Comparison of ENCODE assay signal across 8 cellular contexts in the genomic region with DNA sequence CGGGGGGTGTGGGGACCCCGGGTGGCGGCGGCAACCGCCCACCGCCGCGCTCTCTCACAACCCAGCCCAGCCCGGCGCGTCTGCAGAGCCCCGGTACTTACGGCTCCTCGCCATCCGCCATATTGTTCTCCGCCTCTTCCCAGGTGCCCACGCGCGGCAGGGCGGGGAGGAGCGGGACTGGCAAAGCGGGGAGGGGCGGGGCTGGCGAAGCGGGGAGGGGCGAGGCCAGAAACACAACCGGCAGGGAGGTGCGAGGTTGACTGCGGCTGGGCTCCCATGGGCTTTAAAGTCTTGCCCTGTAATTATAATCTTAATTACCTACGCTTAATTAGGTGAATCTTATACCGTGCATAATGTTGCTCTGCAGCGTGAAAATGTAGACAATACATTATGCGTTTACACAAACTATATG. TPM values are rescaled to one million over a fixed set of nuclear protein-coding genes. Genes with fewer than 3 reads are reported as not detected.
DNase-seq lines count a peak whose midpoint lies in the region; ATAC-seq and TF ChIP-seq lines count a peak whose summit lies in the region.

A gene (minus strand): TSS at position 133 of the 412 bp plus-strand sequence. CDS start 12 bp downstream, at position 121.

- peak; percentile 44 for ATAC-seq in HG02588 (IDR thresholded peaks at IDR 0.05; ENCODE audit: unreplicated experiment)
- ATAC-seq in activated naive CD8-positive, alpha-beta T cell treated with anti-CD3 and anti-CD28 coated beads, Interleukin-2, amount 50 U/mL, for 24 hours: peak; percentile 46

- H3K27ac Mint-ChIP-seq in activated naive CD8-positive, alpha-beta T cell treated with anti-CD3 and anti-CD28 coated beads, Interleukin-2, amount 50 U/mL, for 24 hours: peak within 1 kb of the TSS; percentile 99

- peak within 1 kb of the TSS; percentile 77 for H4K12ac ChIP-seq in trophoblast cell (ENCODE audit: low read depth, low read length)

- peak within 1 kb of the TSS; percentile 99 for H3K4me2 ChIP-seq in trophoblast cell (ENCODE audit: low read length)

- H3K36me3 Mint-ChIP-seq in activated naive CD8-positive, alpha-beta T cell treated with anti-CD3 and anti-CD28 coated beads, Interleukin-2, amount 50 U/mL, for 24 hours (ENCODE audit: low read depth): peaks cover 19% of the 10 kb centered on the region

- peak within 1 kb of the TSS; percentile 86 for H4K8ac ChIP-seq in trophoblast cell (ENCODE audit: low read depth, low read length)

- peak within 1 kb of the TSS; percentile 94 for H3K9ac ChIP-seq in trophoblast cell (ENCODE audit: low read length)

- peak within 1 kb of the TSS; percentile 60 for H2BK5ac ChIP-seq in trophoblast cell (ENCODE audit: low read depth, low read length, poor library complexity)

- no peaks in the 10 kb centered on the region for H3K27me3 Mint-ChIP-seq in activated naive CD8-positive, alpha-beta T cell treated with anti-CD3 and anti-CD28 coated beads, Interleukin-2, amount 50 U/mL, for 24 hours

- H3K9me3 ChIP-seq in trophoblast cell (ENCODE audit: insufficient read depth, low read depth, low read length): no peaks in the 10 kb centered on the region
- H3K9me3 ChIP-seq in tibial nerve: no peaks in the 10 kb centered on the region

- H3K4me3 ChIP-seq in GM08714 (ENCODE audit: low read length) (peak within 1 kb of the TSS; percentile 94), trophoblast cell (ENCODE audit: low read depth, low read length) (peak within 1 kb of the TSS; percentile 90), tibial nerve (peak within 1 kb of the TSS; percentile 74 to 96 (median 83))

- H3K23ac ChIP-seq in trophoblast cell (ENCODE audit: low read length): no peak within 1 kb of the TSS

- no peak within 1 kb of the TSS for H2AK5ac ChIP-seq in trophoblast cell (ENCODE audit: low read length)

- peak; percentile 58 for DNase-seq in NCI-H1105 (lab: John Stamatoyannopoulos, UW)
- DNase-seq in T follicular helper cell (ENCODE audit: low read depth): peak; percentile 91
- DNase-seq in activated naive CD8-positive, alpha-beta T cell treated with anti-CD3 and anti-CD28 coated beads, Interleukin-2, amount 50 U/mL, for 24 hours: peak; percentile 93
- DNase-seq in cardiac septum (ENCODE audit: low spot score): peak; percentile 97
- DNase-seq in trophoblast cell: peak; percentile 83 to 84
- peak; percentile 88 to 91 for DNase-seq in tibial nerve (ENCODE audit: low spot score in 2 of 2)

- H4K91ac ChIP-seq in trophoblast cell (ENCODE audit: low read depth, low read length): peak within 1 kb of the TSS; percentile 78

- no peaks in the 10 kb centered on the region for H3K9me3 Mint-ChIP-seq in activated naive CD8-positive, alpha-beta T cell treated with anti-CD3 and anti-CD28 coated beads, Interleukin-2, amount 50 U/mL, for 24 hours

- H3K14ac ChIP-seq in trophoblast cell (ENCODE audit: low read length): peak within 1 kb of the TSS; percentile 89

- peaks cover 0 to 7% of the 10 kb centered on the region in 2 experiments for H3K36me3 ChIP-seq in trophoblast cell (ENCODE audit: control insufficient read depth in 1 of 2, insufficient read depth in 2 of 2, low read length in 2 of 2)
- H3K36me3 ChIP-seq in tibial nerve: peaks cover 0 to 16% (median 0%) of the 10 kb centered on the region in 3 donors

- TF ChIP-seq POLR2A in tibial nerve (IDR thresholded peaks at IDR 0.05): peak in 1 of 2 donors; percentile 39

- H3K27ac ChIP-seq in trophoblast cell (ENCODE audit: low read depth, low read length): peak within 1 kb of the TSS; percentile 70
- H3K27ac ChIP-seq in tibial nerve: peak within 1 kb of the TSS; percentile 76 to 97 (median 93)

- peaks cover 72% of the 10 kb centered on the region for H3K4me1 Mint-ChIP-seq in activated naive CD8-positive, alpha-beta T cell treated with anti-CD3 and anti-CD28 coated beads, Interleukin-2, amount 50 U/mL, for 24 hours

- H2BK120ac ChIP-seq in trophoblast cell (ENCODE audit: insufficient read depth, low read length, poor library complexity): peak within 1 kb of the TSS; percentile 52

- H3K79me1 ChIP-seq in trophoblast cell (ENCODE audit: low read length): peaks cover 11% of the 10 kb centered on the region

- peak within 1 kb of the TSS; percentile 18 for H2BK12ac ChIP-seq in trophoblast cell (ENCODE audit: low read length)

- H2AFZ ChIP-seq in trophoblast cell (ENCODE audit: insufficient read depth, low read length, poor library complexity): peak within 1 kb of the TSS; percentile 45

- WGBS in trophoblast cell (ENCODE audit: extremely low coverage, insufficient coverage, insufficient read length): no CpG with 5 or more reads among the region's 33 CpGs
- 1 to 2% methylated on average over 30 to 33 of the region's 33 CpGs for WGBS in tibial nerve, 2 donors

- H3K27me3 ChIP-seq in trophoblast cell (ENCODE audit: insufficient read depth, low read length): no peaks in the 10 kb centered on the region
- no peaks in the 10 kb centered on the region for H3K27me3 ChIP-seq in tibial nerve

- peak in 1 of 2 donors; percentile 85 for TF ChIP-seq EP300 in tibial nerve (IDR thresholded peaks at IDR 0.05)

- H3K4ac ChIP-seq in trophoblast cell (ENCODE audit: low read depth, low read length): peak within 1 kb of the TSS; percentile 38

- intact Hi-C loops in cardiac septum (cut with DNase I): loop anchor here (1.0 to 5.0 kb wide), 2 partner anchors 28 to 68 kb away; a partner anchor contains a TSS

- no peak for TF ChIP-seq CTCF in tibial nerve (IDR thresholded peaks at IDR 0.05)

- H3K4me1 ChIP-seq in trophoblast cell (ENCODE audit: control insufficient read depth in 1 of 2, insufficient read depth in 2 of 2, low read length in 2 of 2): peaks cover 6 to 13% of the 10 kb centered on the region in 2 experiments
- H3K4me1 ChIP-seq in tibial nerve: peaks cover 0 to 67% (median 52%) of the 10 kb centered on the region in 4 donors

- H3K18ac ChIP-seq in trophoblast cell (ENCODE audit: low read length): peak within 1 kb of the TSS; percentile 73

- H3K79me2 ChIP-seq in trophoblast cell (ENCODE audit: control insufficient read depth, insufficient read depth, low read length, poor library complexity): peaks cover 8% of the 10 kb centered on the region

- peak within 1 kb of the TSS; percentile 93 for H3K4me3 Mint-ChIP-seq in activated naive CD8-positive, alpha-beta T cell treated with anti-CD3 and anti-CD28 coated beads, Interleukin-2, amount 50 U/mL, for 24 hours

RNA-seq across cellular contexts. Expression of the gene that starts here (rescaled TPM):
- total RNA-seq in cardiac septum: 84.7 TPM
- 52.4 and 52.8 TPM in 2 replicates for polyA plus RNA-seq in trophoblast cell (2013)
- total RNA-seq in tibial nerve: 10 to 100 TPM; 22.6 to 80.7 (median 50.8) TPM

Comparison
In these comparisons a context has a peak if more than half of its experiments do, and no peak if none do; other contexts are left out.
1. Peak in every context shown above with its lines: DNase-seq, ATAC-seq, H3K4me3 ChIP-seq and H3K27ac ChIP-seq.